ENCODE assay signal across 11 cellular contexts in the genomic region with DNA sequence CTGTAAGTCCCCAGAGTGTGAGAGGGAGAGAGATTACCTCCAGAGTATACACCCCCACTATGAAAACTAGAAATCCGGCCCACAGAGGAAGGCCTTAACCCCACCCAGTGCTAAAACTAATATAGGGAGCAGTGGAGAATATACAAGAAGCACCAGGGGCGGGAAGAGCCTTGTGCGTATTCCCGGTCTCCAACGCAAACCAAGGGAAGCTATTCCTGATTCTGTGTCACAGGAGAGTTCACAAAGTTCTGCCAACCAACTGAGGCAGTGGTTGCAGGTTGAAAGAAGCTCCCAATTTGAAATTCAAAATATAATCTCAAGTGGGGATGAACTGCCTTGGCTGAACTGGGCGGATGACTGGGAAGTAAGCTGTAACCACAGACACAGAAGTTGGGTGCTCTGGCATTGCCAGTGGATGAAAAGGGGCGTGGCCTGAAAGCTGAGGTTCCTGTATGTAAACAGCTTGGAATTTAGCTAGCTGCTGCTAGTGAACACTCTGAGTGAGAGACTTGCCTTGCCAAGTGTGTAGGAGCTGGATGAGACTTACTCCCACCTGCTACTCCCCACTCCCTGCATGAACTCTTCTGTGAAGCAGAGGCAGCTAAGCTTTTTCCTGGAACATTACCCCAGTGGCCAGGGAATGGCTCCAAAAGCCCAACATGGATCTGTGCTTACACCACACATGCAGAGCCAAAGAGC. TPM values are rescaled to one million over a fixed set of nuclear protein-coding genes. Genes with fewer than 3 reads are reported as not detected.
A peak's percentile ranks its signal among the peaks of the same experiment; 100 is the strongest.
DNase-seq lines count a peak whose midpoint lies in the region; ATAC-seq, FAIRE-seq and TF ChIP-seq lines count a peak whose summit lies in the region.
"Had no signal": no experiment of that assay in that cellular context is flagged by ENCODE, and none has a peak within 500 bp of the region (broad histone marks: within the 10 kb centered on the region; RNA-seq: fewer than 3 reads in every experiment).

No MANE protein-coding gene starts in this region.

- H3K4me3 ChIP-seq in SJCRH30, result no peak overlapping the region
- H3K4me3 ChIP-seq: breast epithelium, suprapubic skin had no signal

- in situ Hi-C loops in GM13977 (cut with MboI; ENCODE audit: low pct_unique_long_range_greater_than_20kb, low sequenced_read_pairs, unreplicated experiment), result no loop called here

- H3K4me1 ChIP-seq in SJCRH30, result peaks cover 17% of the 10 kb centered on the region

- ATAC-seq in HG03354 (IDR thresholded peaks at IDR 0.05; ENCODE audit: poor library complexity, severe bottlenecking, unreplicated experiment), result no peak
- no peak for ATAC-seq in GM21576 (IDR thresholded peaks at IDR 0.05; ENCODE audit: unreplicated experiment)

- peaks cover 16% of the 10 kb centered on the region for H3K36me3 Mint-ChIP-seq in progenitor cell of endocrine pancreas (ENCODE audit: insufficient read depth)

- H3K27me3 ChIP-seq in SJCRH30, result no peaks in the 10 kb centered on the region
- H3K27me3 ChIP-seq: breast epithelium, suprapubic skin had no signal

- H3K4me3 Mint-ChIP-seq in progenitor cell of endocrine pancreas (ENCODE audit: low read depth), result no peak overlapping the region

- no peaks in the 10 kb centered on the region for H3K27me3 Mint-ChIP-seq in progenitor cell of endocrine pancreas

- H3K27ac ChIP-seq in SJCRH30, result no peak overlapping the region
- H3K27ac ChIP-seq: suprapubic skin had no signal

- TF ChIP-seq CTCF in progenitor cell of endocrine pancreas (IDR thresholded peaks at IDR 0.05; ENCODE audit: unreplicated experiment) (no peak), GM13977 (IDR thresholded peaks at IDR 0.05; ENCODE audit: extremely low read depth, insufficient read depth, missing control alignments) (no peak)

- H3K27ac Mint-ChIP-seq in progenitor cell of endocrine pancreas, result peak overlapping the region; percentile 37

- no peaks in the 10 kb centered on the region for H3K9me3 ChIP-seq in SJCRH30 (replicated peaks)
- H3K9me3 ChIP-seq: breast epithelium, suprapubic skin had no signal

- no peak for FAIRE-seq in urothelium cell line (lab: Jason Lieb, UNC)

- H3K9me3 Mint-ChIP-seq in progenitor cell of endocrine pancreas (ENCODE audit: low read depth), result peaks cover 20% of the 10 kb centered on the region

- peaks cover 5% of the 10 kb centered on the region for H3K4me1 Mint-ChIP-seq in progenitor cell of endocrine pancreas (ENCODE audit: low read depth)

- DNase-seq in GF-D8 (lab: John Stamatoyannopoulos, UW) (peak; percentile 38), SJCRH30 (peak; percentile 34 to 49), glomerular visceral epithelial cell (ENCODE audit: extremely low spot score) (peak; percentile 71), progenitor cell of endocrine pancreas (ENCODE audit: low spot score, unreplicated experiment) (no peak), urothelium cell line (ENCODE audit: low spot score) (no peak), GM13977 (ENCODE audit: low spot score) (no peak)
- DNase-seq: T1000 had no signal

- no peaks in the 10 kb centered on the region for H3K36me3 ChIP-seq in SJCRH30
- H3K36me3 ChIP-seq: breast epithelium, suprapubic skin had no signal

RNA-seq across cellular contexts. Expression of gene ELF2, which starts 32.7 kb away (rescaled TPM):
- 51.2 and 55.9 TPM in 2 replicates for total RNA-seq in SJCRH30 (2014; rRNA removed; shearing (Covaris generic))
- total RNA-seq in progenitor cell of endocrine pancreas, result 51.5 and 56.5 TPM in 2 replicates

Comparison
In these comparisons a context has a peak if more than half of its experiments do, and no peak if none do; other contexts are left out.
1. DNase-seq: peak in GF-D8 (single experiment), SJCRH30 (2 of 2) and glomerular visceral epithelial cell (single experiment); none in progenitor cell of endocrine pancreas (single experiment), urothelium cell line (single experiment) and GM13977 (single experiment).